16 cellular contexts compared by ENCODE assay signal in the genomic region with DNA sequence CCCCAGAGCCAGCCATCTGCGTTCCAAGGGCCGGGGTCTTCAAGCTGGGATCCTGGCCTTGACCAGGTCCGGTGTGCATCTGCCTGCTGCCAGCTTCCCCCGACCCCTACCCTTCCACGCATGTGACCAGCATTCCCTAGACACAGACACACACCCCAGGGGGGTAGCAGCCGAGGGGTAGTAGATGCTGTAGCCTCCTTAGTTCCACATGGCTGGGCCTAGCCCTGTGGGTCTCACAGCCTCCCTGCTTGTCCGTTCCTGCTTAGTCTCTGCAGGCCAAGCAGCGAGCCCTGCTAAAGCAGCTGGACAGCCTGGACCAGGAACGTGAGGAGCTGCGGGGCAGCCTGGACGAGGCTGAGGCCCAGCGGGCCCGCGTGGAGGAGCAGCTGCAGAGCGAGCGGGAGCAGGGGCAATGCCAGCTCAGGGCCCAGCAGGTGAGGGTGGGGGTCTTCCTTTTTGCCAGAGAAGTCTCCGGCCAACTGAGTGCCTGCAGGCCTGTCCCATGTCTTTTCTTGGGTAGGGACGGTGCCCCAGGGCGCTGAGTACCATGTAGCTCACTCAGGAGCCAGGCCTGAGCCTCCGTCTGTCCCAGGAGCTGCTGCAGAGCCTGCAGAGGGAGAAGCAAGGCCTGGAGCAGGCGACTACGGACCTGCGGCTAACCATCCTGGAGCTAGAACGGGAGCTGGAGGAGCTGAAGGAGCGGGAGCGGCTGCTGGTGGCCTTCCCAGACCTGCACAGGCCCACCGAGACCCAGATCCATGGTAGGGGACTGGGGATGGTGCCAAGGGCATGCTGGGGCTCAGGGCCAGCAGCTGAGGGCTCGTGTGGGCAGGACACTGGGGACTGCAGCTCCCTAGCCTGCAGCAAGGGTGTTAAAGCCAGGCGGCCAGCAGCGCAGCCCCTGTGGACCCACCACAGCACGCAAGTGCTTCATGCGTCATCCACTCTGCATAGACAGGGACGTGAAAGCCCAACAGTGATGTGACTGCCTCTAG. TPM values are rescaled to one million over a fixed set of nuclear protein-coding genes. Genes with fewer than 3 reads are reported as not detected.
DNase-seq lines count a peak whose midpoint lies in the region; ATAC-seq and TF ChIP-seq lines count a peak whose summit lies in the region.
"Had no signal": no experiment of that assay in that cellular context is flagged by ENCODE, and none has a peak within 500 bp of the region (broad histone marks: within the 10 kb centered on the region; RNA-seq: fewer than 3 reads in every experiment).

No MANE protein-coding gene starts in this region.

- peaks cover 4% of the 10 kb centered on the region for H4K20me1 ChIP-seq in osteoblast (ENCODE audit: insufficient read depth, low read length)
- H4K20me1 ChIP-seq in OCI-LY7 (ENCODE audit: insufficient read depth, low read length) = no peaks in the 10 kb centered on the region

- intact Hi-C loops in sigmoid colon (cut with DNase I) (no loop called here), OCI-LY7 (cut with micrococcal nuclease; ENCODE audit: unreplicated experiment) (no loop called here)

- H3K4me1 ChIP-seq in RWPE2 (ENCODE audit: insufficient read depth, poor library complexity, severe bottlenecking) (no peaks in the 10 kb centered on the region), osteoblast (ENCODE audit: insufficient read depth, low read length) (no peaks in the 10 kb centered on the region), sigmoid colon (no peaks in the 10 kb centered on the region), OCI-LY7 (ENCODE audit: insufficient read depth, low read length, poor library complexity, severe bottlenecking) (no peaks in the 10 kb centered on the region)
- H3K4me1 ChIP-seq: SJSA1 had no signal

- POLR2A ChIA-PET in OCI-LY7 (lab: Charles Lee) = interaction anchor here (0.6 kb wide), 1 partner anchor 607 kb away, joined by 4 read pairs; a partner anchor contains a TSS

- ATAC-seq in RWPE2 (ENCODE audit: low read depth) (0 out of 3 replicates have a peak, but pooled peaks have one; percentile 16), GM21360 (IDR thresholded peaks at IDR 0.05; ENCODE audit: unreplicated experiment) (no peak), GM19455 (IDR thresholded peaks at IDR 0.05; ENCODE audit: unreplicated experiment) (no peak)
- ATAC-seq: GM12878 had no signal

- TF ChIP-seq EP300 in sigmoid colon (IDR thresholded peaks at IDR 0.05) = no peak

- no peaks in the 10 kb centered on the region for H3K27me3 ChIP-seq in RWPE2 (ENCODE audit: insufficient read depth, poor library complexity, severe bottlenecking)
- no peaks in the 10 kb centered on the region for H3K27me3 ChIP-seq in osteoblast (ENCODE audit: insufficient read depth, low read length)
- no peaks in the 10 kb centered on the region for H3K27me3 ChIP-seq in sigmoid colon
- H3K27me3 ChIP-seq: SJSA1 had no signal

- peaks cover 3% of the 10 kb centered on the region for H3K9me3 Mint-ChIP-seq in glutamatergic neuron (ENCODE audit: unreplicated experiment)
- H3K9me3 Mint-ChIP-seq: CD4-positive, CD25-positive, alpha-beta regulatory T cell had no signal

- H3K27me3 Mint-ChIP-seq in glutamatergic neuron (ENCODE audit: unreplicated experiment) = peaks cover 17% of the 10 kb centered on the region
- H3K27me3 Mint-ChIP-seq: CD4-positive, CD25-positive, alpha-beta regulatory T cell had no signal

- 91 to 93% methylated on average over 33 of the region's 33 CpGs for WGBS in sigmoid colon, 2 donors

- BruUV-seq in OCI-LY7 (replicated peaks; lab: Mats Ljungman, UMichigan) = no TSS peak

- H3K9me3 ChIP-seq in RWPE2 (ENCODE audit: severe bottlenecking) (no peaks in the 10 kb centered on the region), osteoblast (ENCODE audit: low read depth, low read length) (no peaks in the 10 kb centered on the region), sigmoid colon (no peaks in the 10 kb centered on the region), OCI-LY7 (ENCODE audit: low read length) (no peaks in the 10 kb centered on the region)
- H3K9me3 ChIP-seq: SJSA1 had no signal

- no peaks in the 10 kb centered on the region for H3K36me3 Mint-ChIP-seq in glutamatergic neuron (ENCODE audit: unreplicated experiment)
- H3K36me3 Mint-ChIP-seq: CD4-positive, CD25-positive, alpha-beta regulatory T cell had no signal

- H3K4me3 ChIP-seq in RWPE2 (ENCODE audit: severe bottlenecking) (no peak overlapping the region), osteoblast (ENCODE audit: insufficient read depth, low read length) (no peak overlapping the region), sigmoid colon (no peak overlapping the region), OCI-LY7 (ENCODE audit: low read depth, low read length, poor library complexity, severe bottlenecking) (no peak overlapping the region)
- H3K4me3 ChIP-seq: GM12878, SJSA1 had no signal

- no peak overlapping the region for H3K27ac Mint-ChIP-seq in glutamatergic neuron (ENCODE audit: unreplicated experiment)

- H3K9me2 ChIP-seq in OCI-LY7 (ENCODE audit: insufficient read depth, low read length) = no peaks in the 10 kb centered on the region

- H3K4me2 ChIP-seq in osteoblast (ENCODE audit: insufficient read depth, low read length) (no peak overlapping the region), OCI-LY7 (ENCODE audit: low read length) (no peak overlapping the region)
- H3K4me2 ChIP-seq: KMS-11 had no signal

- in situ Hi-C loops in G401 (cut with HindIII; ENCODE audit: low sequenced_read_pairs) = no loop called here

- peak; percentile 58 for DNase-seq in G401 (ENCODE audit: low spot score)
- no peak for DNase-seq in RWPE2 (ENCODE audit: low spot score)
- peak; percentile 35 for DNase-seq in glutamatergic neuron
- DNase-seq in osteoblast (ENCODE audit: insufficient read length, low spot score, missing footprints) = peak; percentile 68
- no peak for DNase-seq in sigmoid colon
- no peak for DNase-seq in OCI-LY7 (ENCODE audit: low spot score)
- DNase-seq: Calu3; CD4-positive, CD25-positive, alpha-beta regulatory T cell; NCI-H1092 treated with DMSO at 0.1 percent for 48 hours; NCI-H187 treated with DMSO at 0.1 percent for 48 hours; NCI-H774 had no signal

- TF ChIP-seq CTCF in RWPE2 (IDR thresholded peaks at IDR 0.05; ENCODE audit: poor library complexity, severe bottlenecking) (no peak), glutamatergic neuron (IDR thresholded peaks at IDR 0.05; ENCODE audit: partially characterized antibody, unreplicated experiment) (no peak), osteoblast (IDR thresholded peaks at IDR 0.05; ENCODE audit: extremely low read depth, low read depth, low read length) (no peak), sigmoid colon (IDR thresholded peaks at IDR 0.05) (no peak), OCI-LY7 (conservative IDR thresholded peaks at IDR 0.05; ENCODE audit: low read length) (no peak)

- H3K79me2 ChIP-seq in osteoblast (ENCODE audit: insufficient read depth, low read length) = no peaks in the 10 kb centered on the region
- H3K79me2 ChIP-seq in OCI-LY7 (ENCODE audit: insufficient read depth, low read depth, low read length) = no peaks in the 10 kb centered on the region

- peaks cover 7% of the 10 kb centered on the region for H3K36me3 ChIP-seq in RWPE2 (ENCODE audit: low read depth)
- peaks cover 8% of the 10 kb centered on the region for H3K36me3 ChIP-seq in osteoblast (ENCODE audit: insufficient read depth, low read length)
- H3K36me3 ChIP-seq in sigmoid colon = no peaks in the 10 kb centered on the region
- H3K36me3 ChIP-seq in OCI-LY7 (ENCODE audit: insufficient read depth, low read length) = no peaks in the 10 kb centered on the region

- H3K4me3 Mint-ChIP-seq in glutamatergic neuron (ENCODE audit: unreplicated experiment) = no peak overlapping the region
- H3K4me3 Mint-ChIP-seq: CD4-positive, CD25-positive, alpha-beta regulatory T cell had no signal

- CTCF ChIA-PET in OCI-LY7 (lab: Charles Lee; ENCODE audit: unreplicated experiment) = no interaction called here

- H3K27ac ChIP-seq in RWPE2 (ENCODE audit: poor library complexity, severe bottlenecking) (no peak overlapping the region), osteoblast (ENCODE audit: low read depth, low read length) (no peak overlapping the region), sigmoid colon (no peak overlapping the region), OCI-LY7 (ENCODE audit: low read depth, low read length, poor library complexity, severe bottlenecking) (no peak overlapping the region)
- H3K27ac ChIP-seq: KMS-11, SJSA1 had no signal

- peaks cover 27% of the 10 kb centered on the region for H3K4me1 Mint-ChIP-seq in glutamatergic neuron (ENCODE audit: low read depth, unreplicated experiment)

- H2AFZ ChIP-seq in osteoblast (ENCODE audit: low read length) = no peak overlapping the region
- no peak overlapping the region for H2AFZ ChIP-seq in OCI-LY7 (ENCODE audit: low read length)

- TF ChIP-seq POLR2A in sigmoid colon (IDR thresholded peaks at IDR 0.05) = no peak

RNA-seq across cellular contexts. Expression of a gene that starts 13.6 kb away (rescaled TPM):
- 20.5 and 23.2 TPM in 2 replicates for total RNA-seq in G401 (2014; rRNA removed; shearing (Covaris generic))
- total RNA-seq in glutamatergic neuron (ENCODE audit: unreplicated experiment) (43.1 TPM), osteoblast (20.6 and 23.6 TPM in 2 replicates), sigmoid colon (10 to 100 TPM; 12.2 to 21.6 (median 13.0) TPM), OCI-LY7 (2022) (12.3 and 13.8 TPM in 2 replicates)
- 1 to 10 TPM in 2 of 3 donors, under 1 TPM in 1; 0.92 to 7.1 (median 1.8) TPM for polyA plus RNA-seq in sigmoid colon
- 6.9 and 8.0 TPM in 2 replicates for total RNA-seq in OCI-LY7 (2014; rRNA removed; shearing (Covaris generic))

RNA-seq across cellular contexts. Expression of a gene that starts 16.8 kb away (rescaled TPM):
- total RNA-seq in G401 (2014; rRNA removed; shearing (Covaris generic)) = 1.8 and 2.9 TPM in 2 replicates
- total RNA-seq in glutamatergic neuron (ENCODE audit: unreplicated experiment) = 6.2 TPM
- 2.9 TPM in 2 replicates for total RNA-seq in osteoblast
- total RNA-seq in sigmoid colon = 1 to 10 TPM in 3 of 4 donors, under 1 TPM in 1; 0.83 to 2.0 (median 1.7) TPM
- polyA plus RNA-seq in sigmoid colon = 1 to 10 TPM; 1.2 to 1.8 (median 1.6) TPM
- total RNA-seq in OCI-LY7 (2014; rRNA removed; shearing (Covaris generic)) = 3.4 and 4.7 TPM in 2 replicates
- 3.1 and 3.3 TPM in 2 replicates for total RNA-seq in OCI-LY7 (2022)

RNA-seq across cellular contexts. Expression of a gene that starts 16.9 kb away (rescaled TPM):
- 16.5 and 25.5 TPM in 2 replicates for total RNA-seq in G401 (2014; rRNA removed; shearing (Covaris generic))
- 157 TPM for total RNA-seq in glutamatergic neuron (ENCODE audit: unreplicated experiment)
- total RNA-seq in osteoblast = 21.7 and 30.6 TPM in 2 replicates
- total RNA-seq in sigmoid colon = 10 to 100 TPM; 24.2 to 61.5 (median 33.5) TPM
- polyA plus RNA-seq in sigmoid colon = 10 to 100 TPM; 17.4 to 41.2 (median 21.3) TPM
- 44.9 and 71.8 TPM in 2 replicates for total RNA-seq in OCI-LY7 (2014; rRNA removed; shearing (Covaris generic))
- total RNA-seq in OCI-LY7 (2022) = 199 and 200 TPM in 2 replicates

RNA-seq across cellular contexts. Expression of a gene that starts 23.2 kb away (rescaled TPM):
- 13.1 and 15.8 TPM in 2 replicates for total RNA-seq in G401 (2014; rRNA removed; shearing (Covaris generic))
- total RNA-seq in glutamatergic neuron (ENCODE audit: unreplicated experiment) (0.76 TPM), osteoblast (16.6 and 19.2 TPM in 2 replicates), sigmoid colon (10 to 100 TPM in 2 of 4 donors, 1 to 10 TPM in 2; 4.7 to 12.1 (median 7.8) TPM), OCI-LY7 (2022) (0.11 and 0.18 TPM in 2 replicates)
- 1 to 10 TPM; 2.4 to 6.3 (median 5.5) TPM for polyA plus RNA-seq in sigmoid colon
- 0.22 and 0.31 TPM in 2 replicates for total RNA-seq in OCI-LY7 (2014; rRNA removed; shearing (Covaris generic))

RNA-seq across cellular contexts. Expression of a gene that starts 46.9 kb away (rescaled TPM):
- total RNA-seq in G401 (2014; rRNA removed; shearing (Covaris generic)) = 12.8 and 31.0 TPM in 2 replicates
- 5.0 TPM for total RNA-seq in glutamatergic neuron (ENCODE audit: unreplicated experiment)
- total RNA-seq in osteoblast = 30.6 and 32.9 TPM in 2 replicates
- total RNA-seq in sigmoid colon = 10 to 100 TPM; 12.5 to 31.0 (median 26.8) TPM
- polyA plus RNA-seq in sigmoid colon = 10 to 100 TPM; 28.8 to 35.4 (median 29.1) TPM
- total RNA-seq in OCI-LY7 (2014; rRNA removed; shearing (Covaris generic)) = 15.1 and 15.9 TPM in 2 replicates
- total RNA-seq in OCI-LY7 (2022) = 16.2 and 22.5 TPM in 2 replicates

Comparison
In these comparisons a context has a peak if more than half of its experiments do, and no peak if none do; other contexts are left out.
1. DNase-seq: peak in G401 (single experiment), glutamatergic neuron (single experiment) and osteoblast (single experiment); none in RWPE2 (single experiment), sigmoid colon (single experiment) and OCI-LY7 (single experiment).